Comparison of ENCODE assay signal across 1 cellular context in the genomic region with DNA sequence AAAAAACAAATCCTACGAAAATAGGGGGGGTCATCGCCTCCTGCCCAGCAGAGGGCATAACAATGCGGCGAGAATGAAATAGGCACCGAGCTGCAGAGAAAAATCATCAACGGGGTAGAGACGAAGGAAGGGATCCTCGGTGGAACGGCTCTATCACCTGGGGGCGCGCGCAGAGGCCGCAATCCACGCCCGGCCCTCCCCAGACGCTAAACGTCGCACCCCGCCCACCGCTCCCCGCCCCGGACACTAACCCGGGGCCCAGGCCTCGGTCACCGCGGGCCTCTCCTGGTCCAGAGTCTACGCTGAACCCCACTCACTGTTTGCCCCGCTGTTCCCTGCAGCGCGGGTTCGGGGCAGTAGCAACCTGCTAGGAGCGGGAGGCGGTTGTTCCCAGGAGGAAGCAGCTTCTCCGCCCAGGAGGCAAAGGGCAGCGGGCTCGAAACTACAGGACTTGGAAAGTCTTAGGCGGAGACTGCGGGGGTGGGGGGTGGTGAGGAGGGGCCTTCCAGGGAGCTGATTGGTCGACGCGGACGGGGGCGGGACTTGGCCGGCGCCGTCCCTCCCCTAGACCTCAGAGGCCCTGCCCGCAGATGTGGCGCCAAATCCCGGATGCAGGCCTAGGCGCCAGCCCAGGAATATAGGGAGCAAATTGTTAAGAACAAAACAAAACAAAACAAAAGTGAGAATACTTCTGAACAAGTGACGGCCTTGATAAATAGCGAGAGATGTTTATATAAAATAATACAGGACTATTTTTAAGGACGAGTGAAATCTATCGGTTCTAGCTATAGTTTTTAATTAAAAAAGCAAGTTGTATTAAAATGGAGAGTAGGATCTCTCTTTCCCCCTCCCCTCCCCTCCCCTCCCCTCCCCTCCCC.
TF ChIP-seq lines count a peak whose summit lies in the region.

A gene with protein sequence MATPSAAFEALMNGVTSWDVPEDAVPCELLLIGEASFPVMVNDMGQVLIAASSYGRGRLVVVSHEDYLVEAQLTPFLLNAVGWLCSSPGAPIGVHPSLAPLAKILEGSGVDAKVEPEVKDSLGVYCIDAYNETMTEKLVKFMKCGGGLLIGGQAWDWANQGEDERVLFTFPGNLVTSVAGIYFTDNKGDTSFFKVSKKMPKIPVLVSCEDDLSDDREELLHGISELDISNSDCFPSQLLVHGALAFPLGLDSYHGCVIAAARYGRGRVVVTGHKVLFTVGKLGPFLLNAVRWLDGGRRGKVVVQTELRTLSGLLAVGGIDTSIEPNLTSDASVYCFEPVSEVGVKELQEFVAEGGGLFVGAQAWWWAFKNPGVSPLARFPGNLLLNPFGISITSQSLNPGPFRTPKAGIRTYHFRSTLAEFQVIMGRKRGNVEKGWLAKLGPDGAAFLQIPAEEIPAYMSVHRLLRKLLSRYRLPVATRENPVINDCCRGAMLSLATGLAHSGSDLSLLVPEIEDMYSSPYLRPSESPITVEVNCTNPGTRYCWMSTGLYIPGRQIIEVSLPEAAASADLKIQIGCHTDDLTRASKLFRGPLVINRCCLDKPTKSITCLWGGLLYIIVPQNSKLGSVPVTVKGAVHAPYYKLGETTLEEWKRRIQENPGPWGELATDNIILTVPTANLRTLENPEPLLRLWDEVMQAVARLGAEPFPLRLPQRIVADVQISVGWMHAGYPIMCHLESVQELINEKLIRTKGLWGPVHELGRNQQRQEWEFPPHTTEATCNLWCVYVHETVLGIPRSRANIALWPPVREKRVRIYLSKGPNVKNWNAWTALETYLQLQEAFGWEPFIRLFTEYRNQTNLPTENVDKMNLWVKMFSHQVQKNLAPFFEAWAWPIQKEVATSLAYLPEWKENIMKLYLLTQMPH (minus strand): TSS at position 467 of the 878 bp plus-strand sequence. CDS start 25,568 bp downstream, outside the sequence.

TF ChIP-seq in K562, 482 proteins besides CTCF, POLR2A, EP300 and RAD21 (continued from another document and continues in another):
- TF ChIP-seq, protein P1, sequence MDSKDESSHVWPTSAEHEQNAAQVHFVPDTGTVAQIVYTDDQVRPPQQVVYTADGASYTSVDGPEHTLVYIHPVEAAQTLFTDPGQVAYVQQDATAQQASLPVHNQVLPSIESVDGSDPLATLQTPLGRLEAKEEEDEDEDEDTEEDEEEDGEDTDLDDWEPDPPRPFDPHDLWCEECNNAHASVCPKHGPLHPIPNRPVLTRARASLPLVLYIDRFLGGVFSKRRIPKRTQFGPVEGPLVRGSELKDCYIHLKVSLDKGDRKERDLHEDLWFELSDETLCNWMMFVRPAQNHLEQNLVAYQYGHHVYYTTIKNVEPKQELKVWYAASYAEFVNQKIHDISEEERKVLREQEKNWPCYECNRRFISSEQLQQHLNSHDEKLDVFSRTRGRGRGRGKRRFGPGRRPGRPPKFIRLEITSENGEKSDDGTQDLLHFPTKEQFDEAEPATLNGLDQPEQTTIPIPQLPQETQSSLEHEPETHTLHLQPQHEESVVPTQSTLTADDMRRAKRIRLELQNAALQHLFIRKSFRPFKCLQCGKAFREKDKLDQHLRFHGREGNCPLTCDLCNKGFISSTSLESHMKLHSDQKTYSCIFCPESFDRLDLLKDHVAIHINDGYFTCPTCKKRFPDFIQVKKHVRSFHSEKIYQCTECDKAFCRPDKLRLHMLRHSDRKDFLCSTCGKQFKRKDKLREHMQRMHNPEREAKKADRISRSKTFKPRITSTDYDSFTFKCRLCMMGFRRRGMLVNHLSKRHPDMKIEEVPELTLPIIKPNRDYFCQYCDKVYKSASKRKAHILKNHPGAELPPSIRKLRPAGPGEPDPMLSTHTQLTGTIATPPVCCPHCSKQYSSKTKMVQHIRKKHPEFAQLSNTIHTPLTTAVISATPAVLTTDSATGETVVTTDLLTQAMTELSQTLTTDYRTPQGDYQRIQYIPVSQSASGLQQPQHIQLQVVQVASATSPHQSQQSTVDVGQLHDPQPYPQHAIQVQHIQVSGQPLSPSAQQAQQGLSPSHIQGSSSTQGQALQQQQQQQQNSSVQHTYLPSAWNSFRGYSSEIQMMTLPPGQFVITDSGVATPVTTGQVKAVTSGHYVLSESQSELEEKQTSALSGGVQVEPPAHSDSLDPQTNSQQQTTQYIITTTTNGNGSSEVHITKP (IDR thresholded peaks at IDR 0.05; ENCODE audit: partially characterized antibody): no peak
- TF ChIP-seq RNF2 (IDR thresholded peaks at IDR 0.05) (peak; percentile 65), TCF7 (IDR thresholded peaks at IDR 0.05; ENCODE audit: borderline replicate concordance) (no peak), ZNF165 (CRISPR knock-in tag; IDR thresholded peaks at IDR 0.05; ENCODE audit: borderline replicate concordance) (peak; percentile 81; the same call in 1 of the 2 replicates), HNRNPUL1 (IDR thresholded peaks at IDR 0.05; ENCODE audit: low read length) (no peak), POLR2AphosphoS5 (IDR thresholded peaks at IDR 0.05; ENCODE audit: control insufficient read depth, insufficient read depth, low read depth, low read length) (peak; percentile 91), ZNF766 (CRISPR knock-in tag; conservative IDR thresholded peaks at IDR 0.05) (no peak), IFI16 (CRISPR knock-in tag; IDR thresholded peaks at IDR 0.05) (no peak), ZFX (CRISPR knock-in tag; IDR thresholded peaks at IDR 0.05) (peak; percentile 100), RFX5 (IDR thresholded peaks at IDR 0.05; ENCODE audit: low read depth, low read length) (no peak), POU5F1 (IDR thresholded peaks at IDR 0.05; ENCODE audit: borderline replicate concordance, low read depth, low read length, partially characterized antibody) (no peak), SOX6 (IDR thresholded peaks at IDR 0.05) (peak; percentile 44), PURB (CRISPR knock-in tag; IDR thresholded peaks at IDR 0.05; ENCODE audit: low read depth) (peak; percentile 73; the same call in 1 of the 2 replicates)
- TF ChIP-seq, protein P2, sequence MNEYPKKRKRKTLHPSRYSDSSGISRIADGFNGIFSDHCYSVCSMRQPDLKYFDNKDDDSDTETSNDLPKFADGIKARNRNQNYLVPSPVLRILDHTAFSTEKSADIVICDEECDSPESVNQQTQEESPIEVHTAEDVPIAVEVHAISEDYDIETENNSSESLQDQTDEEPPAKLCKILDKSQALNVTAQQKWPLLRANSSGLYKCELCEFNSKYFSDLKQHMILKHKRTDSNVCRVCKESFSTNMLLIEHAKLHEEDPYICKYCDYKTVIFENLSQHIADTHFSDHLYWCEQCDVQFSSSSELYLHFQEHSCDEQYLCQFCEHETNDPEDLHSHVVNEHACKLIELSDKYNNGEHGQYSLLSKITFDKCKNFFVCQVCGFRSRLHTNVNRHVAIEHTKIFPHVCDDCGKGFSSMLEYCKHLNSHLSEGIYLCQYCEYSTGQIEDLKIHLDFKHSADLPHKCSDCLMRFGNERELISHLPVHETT (CRISPR knock-in tag; conservative IDR thresholded peaks at IDR 0.05 in 1 of 2, IDR thresholded peaks at IDR 0.05 in 1 of 2): 0 out of 4 replicates have a peak, but pooled peaks of 1 of the 2 experiments have one; percentile 30
- TF ChIP-seq, protein P3, sequence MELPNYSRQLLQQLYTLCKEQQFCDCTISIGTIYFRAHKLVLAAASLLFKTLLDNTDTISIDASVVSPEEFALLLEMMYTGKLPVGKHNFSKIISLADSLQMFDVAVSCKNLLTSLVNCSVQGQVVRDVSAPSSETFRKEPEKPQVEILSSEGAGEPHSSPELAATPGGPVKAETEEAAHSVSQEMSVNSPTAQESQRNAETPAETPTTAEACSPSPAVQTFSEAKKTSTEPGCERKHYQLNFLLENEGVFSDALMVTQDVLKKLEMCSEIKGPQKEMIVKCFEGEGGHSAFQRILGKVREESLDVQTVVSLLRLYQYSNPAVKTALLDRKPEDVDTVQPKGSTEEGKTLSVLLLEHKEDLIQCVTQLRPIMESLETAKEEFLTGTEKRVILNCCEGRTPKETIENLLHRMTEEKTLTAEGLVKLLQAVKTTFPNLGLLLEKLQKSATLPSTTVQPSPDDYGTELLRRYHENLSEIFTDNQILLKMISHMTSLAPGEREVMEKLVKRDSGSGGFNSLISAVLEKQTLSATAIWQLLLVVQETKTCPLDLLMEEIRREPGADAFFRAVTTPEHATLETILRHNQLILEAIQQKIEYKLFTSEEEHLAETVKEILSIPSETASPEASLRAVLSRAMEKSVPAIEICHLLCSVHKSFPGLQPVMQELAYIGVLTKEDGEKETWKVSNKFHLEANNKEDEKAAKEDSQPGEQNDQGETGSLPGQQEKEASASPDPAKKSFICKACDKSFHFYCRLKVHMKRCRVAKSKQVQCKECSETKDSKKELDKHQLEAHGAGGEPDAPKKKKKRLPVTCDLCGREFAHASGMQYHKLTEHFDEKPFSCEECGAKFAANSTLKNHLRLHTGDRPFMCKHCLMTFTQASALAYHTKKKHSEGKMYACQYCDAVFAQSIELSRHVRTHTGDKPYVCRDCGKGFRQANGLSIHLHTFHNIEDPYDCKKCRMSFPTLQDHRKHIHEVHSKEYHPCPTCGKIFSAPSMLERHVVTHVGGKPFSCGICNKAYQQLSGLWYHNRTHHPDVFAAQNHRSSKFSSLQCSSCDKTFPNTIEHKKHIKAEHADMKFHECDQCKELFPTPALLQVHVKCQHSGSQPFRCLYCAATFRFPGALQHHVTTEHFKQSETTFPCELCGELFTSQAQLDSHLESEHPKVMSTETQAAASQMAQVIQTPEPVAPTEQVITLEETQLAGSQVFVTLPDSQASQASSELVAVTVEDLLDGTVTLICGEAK (IDR thresholded peaks at IDR 0.05): 0 out of 2 replicates have a peak, but pooled peaks have one; percentile 28
- TF ChIP-seq, protein P3 (CRISPR knock-in tag; IDR thresholded peaks at IDR 0.05): no peak
- TF ChIP-seq, protein P4, sequence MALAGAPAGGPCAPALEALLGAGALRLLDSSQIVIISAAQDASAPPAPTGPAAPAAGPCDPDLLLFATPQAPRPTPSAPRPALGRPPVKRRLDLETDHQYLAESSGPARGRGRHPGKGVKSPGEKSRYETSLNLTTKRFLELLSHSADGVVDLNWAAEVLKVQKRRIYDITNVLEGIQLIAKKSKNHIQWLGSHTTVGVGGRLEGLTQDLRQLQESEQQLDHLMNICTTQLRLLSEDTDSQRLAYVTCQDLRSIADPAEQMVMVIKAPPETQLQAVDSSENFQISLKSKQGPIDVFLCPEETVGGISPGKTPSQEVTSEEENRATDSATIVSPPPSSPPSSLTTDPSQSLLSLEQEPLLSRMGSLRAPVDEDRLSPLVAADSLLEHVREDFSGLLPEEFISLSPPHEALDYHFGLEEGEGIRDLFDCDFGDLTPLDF (CRISPR knock-in tag; IDR thresholded peaks at IDR 0.05): peak; percentile 35; the same call in 1 of the 2 replicates
- TF ChIP-seq, protein P5, sequence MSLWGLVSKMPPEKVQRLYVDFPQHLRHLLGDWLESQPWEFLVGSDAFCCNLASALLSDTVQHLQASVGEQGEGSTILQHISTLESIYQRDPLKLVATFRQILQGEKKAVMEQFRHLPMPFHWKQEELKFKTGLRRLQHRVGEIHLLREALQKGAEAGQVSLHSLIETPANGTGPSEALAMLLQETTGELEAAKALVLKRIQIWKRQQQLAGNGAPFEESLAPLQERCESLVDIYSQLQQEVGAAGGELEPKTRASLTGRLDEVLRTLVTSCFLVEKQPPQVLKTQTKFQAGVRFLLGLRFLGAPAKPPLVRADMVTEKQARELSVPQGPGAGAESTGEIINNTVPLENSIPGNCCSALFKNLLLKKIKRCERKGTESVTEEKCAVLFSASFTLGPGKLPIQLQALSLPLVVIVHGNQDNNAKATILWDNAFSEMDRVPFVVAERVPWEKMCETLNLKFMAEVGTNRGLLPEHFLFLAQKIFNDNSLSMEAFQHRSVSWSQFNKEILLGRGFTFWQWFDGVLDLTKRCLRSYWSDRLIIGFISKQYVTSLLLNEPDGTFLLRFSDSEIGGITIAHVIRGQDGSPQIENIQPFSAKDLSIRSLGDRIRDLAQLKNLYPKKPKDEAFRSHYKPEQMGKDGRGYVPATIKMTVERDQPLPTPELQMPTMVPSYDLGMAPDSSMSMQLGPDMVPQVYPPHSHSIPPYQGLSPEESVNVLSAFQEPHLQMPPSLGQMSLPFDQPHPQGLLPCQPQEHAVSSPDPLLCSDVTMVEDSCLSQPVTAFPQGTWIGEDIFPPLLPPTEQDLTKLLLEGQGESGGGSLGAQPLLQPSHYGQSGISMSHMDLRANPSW (CRISPR knock-in tag; IDR thresholded peaks at IDR 0.05): 0 out of 2 replicates have a peak, but pooled peaks have one; percentile 11
- TF ChIP-seq, protein P6, sequence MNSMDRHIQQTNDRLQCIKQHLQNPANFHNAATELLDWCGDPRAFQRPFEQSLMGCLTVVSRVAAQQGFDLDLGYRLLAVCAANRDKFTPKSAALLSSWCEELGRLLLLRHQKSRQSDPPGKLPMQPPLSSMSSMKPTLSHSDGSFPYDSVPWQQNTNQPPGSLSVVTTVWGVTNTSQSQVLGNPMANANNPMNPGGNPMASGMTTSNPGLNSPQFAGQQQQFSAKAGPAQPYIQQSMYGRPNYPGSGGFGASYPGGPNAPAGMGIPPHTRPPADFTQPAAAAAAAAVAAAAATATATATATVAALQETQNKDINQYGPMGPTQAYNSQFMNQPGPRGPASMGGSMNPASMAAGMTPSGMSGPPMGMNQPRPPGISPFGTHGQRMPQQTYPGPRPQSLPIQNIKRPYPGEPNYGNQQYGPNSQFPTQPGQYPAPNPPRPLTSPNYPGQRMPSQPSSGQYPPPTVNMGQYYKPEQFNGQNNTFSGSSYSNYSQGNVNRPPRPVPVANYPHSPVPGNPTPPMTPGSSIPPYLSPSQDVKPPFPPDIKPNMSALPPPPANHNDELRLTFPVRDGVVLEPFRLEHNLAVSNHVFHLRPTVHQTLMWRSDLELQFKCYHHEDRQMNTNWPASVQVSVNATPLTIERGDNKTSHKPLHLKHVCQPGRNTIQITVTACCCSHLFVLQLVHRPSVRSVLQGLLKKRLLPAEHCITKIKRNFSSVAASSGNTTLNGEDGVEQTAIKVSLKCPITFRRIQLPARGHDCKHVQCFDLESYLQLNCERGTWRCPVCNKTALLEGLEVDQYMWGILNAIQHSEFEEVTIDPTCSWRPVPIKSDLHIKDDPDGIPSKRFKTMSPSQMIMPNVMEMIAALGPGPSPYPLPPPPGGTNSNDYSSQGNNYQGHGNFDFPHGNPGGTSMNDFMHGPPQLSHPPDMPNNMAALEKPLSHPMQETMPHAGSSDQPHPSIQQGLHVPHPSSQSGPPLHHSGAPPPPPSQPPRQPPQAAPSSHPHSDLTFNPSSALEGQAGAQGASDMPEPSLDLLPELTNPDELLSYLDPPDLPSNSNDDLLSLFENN (IDR thresholded peaks at IDR 0.05; ENCODE audit: low read depth in 2 of 2, low read length in 2 of 2): no peak; a peak in 1 of 4 replicates
